Comparison of ENCODE assay signal across 8 cellular contexts in genomic region chr7:44018857-44019807, GRCh38. TPM values are rescaled to one million over a fixed set of nuclear protein-coding genes. Genes with fewer than 3 reads are reported as not detected.
A peak's percentile ranks its signal among the peaks of the same experiment; 100 is the strongest.
DNase-seq lines count a peak whose midpoint lies in the region; ATAC-seq and TF ChIP-seq lines count a peak whose summit lies in the region.
"Not testable (repeated sequence)": the region's sequence is repeated elsewhere in the genome, so short reads cannot be mapped to it uniquely, and the experiment has no call there.

No MANE protein-coding gene starts in this region.

- TF ChIP-seq POLR2A in spleen (IDR thresholded peaks at IDR 0.05): peak in 1 of 3 donors; percentile 40

- H3K27ac ChIP-seq in caudate nucleus (ENCODE audit: low read depth, low read length): peak overlapping the region; percentile 58
- H3K27ac ChIP-seq in spleen: peak overlapping the region in 7 of 8 donors; percentile 65 to 90 (median 86)

- not testable (repeated sequence) for H3K9me3 Mint-ChIP-seq in WTC11

- ATAC-seq in GM19023 (IDR thresholded peaks at IDR 0.05; ENCODE audit: unreplicated experiment) (peak; percentile 86), HG03175 (IDR thresholded peaks at IDR 0.05; ENCODE audit: unreplicated experiment) (peak; percentile 96), WTC11 (peak; percentile 95)

- 1 to 4% (median 2%) methylated on average over 28 to 61 of the region's 63 CpGs for WGBS in spleen, 5 donors

- H3K36me3 Mint-ChIP-seq in WTC11: not testable (repeated sequence)

- CTCF ChIA-PET in WTC11 (lab: Charles Lee): interaction anchor here (0.6 to 1.8 kb wide), 11 partner anchors 18 to 195 kb away, joined by 3 to 8 read pairs (median 4); partner anchors contain the start of genes DBNL and PGAM2

- H3K4me3 Mint-ChIP-seq in WTC11: peak overlapping the region; percentile 87

- not testable (repeated sequence) for H3K9me3 ChIP-seq in spleen

- peaks cover 0 to 35% (median 26%) of the 10 kb centered on the region in 6 donors for H3K4me1 ChIP-seq in spleen

- TF ChIP-seq CTCF in WTC11 (IDR thresholded peaks at IDR 0.05): peak; percentile 22; the same call in 1 of the 2 replicates
- peak; percentile 42 to 87 (median 77) for TF ChIP-seq CTCF in spleen (IDR thresholded peaks at IDR 0.05 in 8 of 11, conservative IDR thresholded peaks at IDR 0.05 in 3 of 11)

- H3K27me3 Mint-ChIP-seq in WTC11 (ENCODE audit: low read depth): peaks cover 12% of the 10 kb centered on the region

- intact Hi-C loops in spleen (cut with DNase I; ENCODE audit: low total_unique reads): not testable (repeated sequence)

- POLR2A ChIA-PET in WTC11 (lab: Charles Lee): not testable (repeated sequence)

- not testable (repeated sequence) for H3K27ac Mint-ChIP-seq in WTC11

- not testable (repeated sequence) for H3K4me1 Mint-ChIP-seq in WTC11

- peaks cover 0 to 23% (median 3%) of the 10 kb centered on the region in 6 donors for H3K36me3 ChIP-seq in spleen

- H3K27me3 ChIP-seq in spleen (replicated peaks in 1 of 7): not testable (repeated sequence)

- DNase-seq in AG20443 (ENCODE audit: low spot score) (peak; percentile 99), NCI-H2227 (lab: John Stamatoyannopoulos, UW; ENCODE audit: unreplicated experiment) (peak; percentile 98), WTC11 (ENCODE audit: low spot score) (peak; percentile 97), caudate nucleus (lab: John Stamatoyannopoulos, UW) (peak; percentile 33 to 98 (median 96)), inferior parietal cortex (ENCODE audit: extremely low spot score) (peak; percentile 98), spleen (peak; percentile 100)

- H3K4me3 ChIP-seq in spleen: peak overlapping the region; percentile 64 to 89 (median 76)

TF ChIP-seq in WTC11, 78 proteins besides CTCF, POLR2A, EP300 and RAD21:
- TF ChIP-seq GABPB1 (CRISPR knock-in tag; IDR thresholded peaks at IDR 0.05) (peak; percentile 86), ZBTB21 (CRISPR knock-in tag; IDR thresholded peaks at IDR 0.05; ENCODE audit: borderline replicate concordance) (peak; percentile 56; the same call in 1 of the 2 replicates), CREM (CRISPR knock-in tag; IDR thresholded peaks at IDR 0.05) (peak; percentile 52; the same call in 1 of the 2 replicates), MYBL2 (CRISPR knock-in tag; IDR thresholded peaks at IDR 0.05) (peak; percentile 56; the same call in 1 of the 2 replicates), E2F5 (CRISPR knock-in tag; IDR thresholded peaks at IDR 0.05) (0 out of 2 replicates have a peak, but pooled peaks have one; percentile 55), FOXP1 (CRISPR knock-in tag; IDR thresholded peaks at IDR 0.05; ENCODE audit: borderline replicate concordance) (peak; percentile 60; the same call in 1 of the 2 replicates), HMGXB4 (CRISPR knock-in tag; IDR thresholded peaks at IDR 0.05) (0 out of 2 replicates have a peak, but pooled peaks have one; percentile 36), NFE2L1 (CRISPR knock-in tag; IDR thresholded peaks at IDR 0.05) (peak; percentile 59; the same call in 1 of the 2 replicates), ARID4B (CRISPR knock-in tag; IDR thresholded peaks at IDR 0.05; ENCODE audit: borderline replicate concordance) (peak; percentile 57; the same call in 1 of the 2 replicates), ETV6 (CRISPR knock-in tag; IDR thresholded peaks at IDR 0.05) (peak; percentile 26; the same call in 1 of the 2 replicates), FOXK1 (CRISPR knock-in tag; IDR thresholded peaks at IDR 0.05) (peak; percentile 88), TEAD1 (CRISPR knock-in tag; IDR thresholded peaks at IDR 0.05) (peak; percentile 58), SP1 (CRISPR knock-in tag; conservative IDR thresholded peaks at IDR 0.05) (peak; percentile 85)
- TF ChIP-seq, protein P1, sequence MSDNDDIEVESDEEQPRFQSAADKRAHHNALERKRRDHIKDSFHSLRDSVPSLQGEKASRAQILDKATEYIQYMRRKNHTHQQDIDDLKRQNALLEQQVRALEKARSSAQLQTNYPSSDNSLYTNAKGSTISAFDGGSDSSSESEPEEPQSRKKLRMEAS (CRISPR knock-in tag; IDR thresholded peaks at IDR 0.05): peak; percentile 60

RNA-seq across cellular contexts. Expression of gene SPDYE1, which starts 21.4 kb away (rescaled TPM):
- total RNA-seq in WTC11 (2021) (0.07 TPM in 1 of 3 replicates, not detected in the others), spleen (not detected)
- polyA plus RNA-seq in spleen: not detected

RNA-seq across cellular contexts. Expression of gene DBNL, which starts 25.4 kb away (rescaled TPM):
- total RNA-seq in WTC11 (2021) (34.3 to 36.8 TPM (median 36.1 TPM) in 3 replicates), spleen (100 to 1,000 TPM; 169 to 257 (median 210) TPM)
- polyA plus RNA-seq in spleen: 100 to 1,000 TPM; 118 to 205 (median 134) TPM

RNA-seq across cellular contexts. Expression of gene PGAM2, which starts 46.2 kb away (rescaled TPM):
- total RNA-seq in WTC11 (2021) (2.4 to 5.6 TPM (median 3.9 TPM) in 3 replicates), spleen (1 to 10 TPM in 4 of 7 donors, under 1 TPM in 2, not detected in 1; 0.75 to 2.8 (median 1.2) TPM)
- polyA plus RNA-seq in spleen: 1 to 10 TPM; 1.6 to 4.0 (median 2.6) TPM

Comparison
In these comparisons a context has a peak if more than half of its experiments do, and no peak if none do; other contexts are left out.
1. Peak in every context shown above with its lines: DNase-seq, ATAC-seq, H3K4me3 ChIP-seq and H3K27ac ChIP-seq.